24 cellular contexts compared by ENCODE assay signal in genomic region chr6:63872233-63872632, GRCh38.
"Had no signal": no experiment of that assay in that cellular context is flagged by ENCODE, and none has a peak within 500 bp of the region (broad histone marks: within the 10 kb centered on the region; RNA-seq: fewer than 3 reads in every experiment).

No MANE protein-coding gene starts in this region.

- H3K36me3 Mint-ChIP-seq: activated naive CD8-positive, alpha-beta T cell; mesothelial cell of epicardium had no signal

- H3K4me1 Mint-ChIP-seq: activated T-helper 17 cell treated with anti-CD3 and anti-CD28 coated beads, Interleukin-2, amount 50 U/mL, for 72 hours; mesothelial cell of epicardium; naive thymus-derived CD8-positive, alpha-beta T cell had no signal

- DNase-seq: activated CD4-positive, alpha-beta T cell treated with anti-CD3 and anti-CD28 coated beads for 1 hour; activated CD8-positive, alpha-beta memory T cell treated with anti-CD3 and anti-CD28 coated beads, Interleukin-2, amount 50 U/mL, for 4 hours; activated T-cell treated with anti-CD3 and anti-CD28 coated beads, Interleukin-2, amount 50 U/mL, for 24 hours; adrenal gland; colonic mucosa; dorsolateral prefrontal cortex; erythroblast; head of caudate nucleus; hypothalamus; left ventricle myocardium inferior; mammary epithelial cell; naive thymus-derived CD8-positive, alpha-beta T cell; psoas muscle; stimulated activated CD4-positive, alpha-beta T cell treated with anti-CD3 and anti-CD28 coated beads, Interleukin-2, amount 100 ng/mL, for 24 hours; stimulated activated naive CD4-positive, alpha-beta T cell; T-helper 1 cell; upper lobe of left lung had no signal

- H3K4me3 Mint-ChIP-seq: activated naive CD8-positive, alpha-beta T cell; activated T-cell treated with anti-CD3 and anti-CD28 coated beads, Interleukin-2, amount 50 U/mL, for 24 hours; activated T-helper 17 cell treated with anti-CD3 and anti-CD28 coated beads, Interleukin-2, amount 50 U/mL, for 72 hours; mesothelial cell of epicardium; naive thymus-derived CD8-positive, alpha-beta T cell had no signal

- H3K4me3 ChIP-seq: adrenal gland, ascending aorta, colonic mucosa, dorsolateral prefrontal cortex, gastroesophageal sphincter, left ventricle myocardium inferior, psoas muscle, right atrium auricular region, thoracic aorta, upper lobe of left lung had no signal

- H3K27me3 ChIP-seq: adrenal gland, ascending aorta, colonic mucosa, dorsolateral prefrontal cortex, gastroesophageal sphincter, right atrium auricular region, upper lobe of left lung had no signal

- H3K36me3 ChIP-seq: adrenal gland, ascending aorta, colonic mucosa, gastroesophageal sphincter, left ventricle myocardium inferior, right atrium auricular region, thoracic aorta, upper lobe of left lung had no signal

- H3K27ac Mint-ChIP-seq: activated naive CD8-positive, alpha-beta T cell; activated T-cell treated with anti-CD3 and anti-CD28 coated beads, Interleukin-2, amount 50 U/mL, for 24 hours; activated T-helper 17 cell treated with anti-CD3 and anti-CD28 coated beads, Interleukin-2, amount 50 U/mL, for 72 hours; mesothelial cell of epicardium; naive thymus-derived CD8-positive, alpha-beta T cell had no signal

- H3K27me3 Mint-ChIP-seq: activated naive CD8-positive, alpha-beta T cell; activated T-cell treated with anti-CD3 and anti-CD28 coated beads, Interleukin-2, amount 50 U/mL, for 24 hours; activated T-helper 17 cell treated with anti-CD3 and anti-CD28 coated beads, Interleukin-2, amount 50 U/mL, for 72 hours had no signal

- H3K9me3 ChIP-seq: adrenal gland, ascending aorta, colonic mucosa, psoas muscle, right atrium auricular region, thoracic aorta, upper lobe of left lung had no signal

- H3K4me1 ChIP-seq: adrenal gland, ascending aorta, colonic mucosa, gastroesophageal sphincter, left ventricle myocardium inferior, psoas muscle, right atrium auricular region, upper lobe of left lung had no signal

- ATAC-seq: activated T-helper 17 cell treated with anti-CD3 and anti-CD28 coated beads, Interleukin-2, amount 50 U/mL, for 72 hours; gastroesophageal sphincter; naive thymus-derived CD8-positive, alpha-beta T cell; psoas muscle had no signal

- H3K27ac ChIP-seq: adrenal gland, ascending aorta, colonic mucosa, dorsolateral prefrontal cortex, gastroesophageal sphincter, left ventricle myocardium inferior, psoas muscle, right atrium auricular region, thoracic aorta, upper lobe of left lung had no signal
